ENCODE assay signal across 32 cellular contexts in the genomic region with DNA sequence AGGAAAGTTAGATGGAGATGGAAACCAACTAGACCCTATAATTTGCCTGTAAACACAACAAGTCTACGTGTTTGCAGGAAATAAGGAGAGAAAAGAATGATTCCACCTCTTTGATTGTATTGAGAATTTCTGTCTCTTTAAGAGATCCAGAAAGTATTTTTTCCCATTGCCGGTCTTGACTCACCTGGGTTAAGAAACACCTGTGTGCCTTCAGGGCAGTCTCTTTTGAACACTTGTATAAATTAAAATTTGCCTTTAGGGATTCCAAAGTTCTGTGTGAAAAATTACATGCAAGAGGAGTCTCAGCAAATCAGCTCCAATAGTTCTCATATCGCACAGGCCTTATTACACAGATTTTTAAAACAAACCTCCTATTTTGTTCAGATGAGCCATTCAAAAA.
"Had no signal": no experiment of that assay in that cellular context is flagged by ENCODE, and none has a peak within 500 bp of the region (broad histone marks: within the 10 kb centered on the region; RNA-seq: fewer than 3 reads in every experiment).

No MANE protein-coding gene starts in this region.

- H3K27ac ChIP-seq: KMS-11, Peyer's patch, WERI-Rb-1 had no signal

- H3K4me3 ChIP-seq: Peyer's patch had no signal

- H3K4me3 Mint-ChIP-seq: activated CD4-positive, alpha-beta memory T cell treated with anti-CD3 and anti-CD28 coated beads, Interleukin-2, amount 10 ng/mL, durations not matched to agents 7 days and 5 days; activated CD8-positive, alpha-beta memory T cell treated with anti-CD3 and anti-CD28 coated beads, Interleukin-2, amount 10 ng/mL, durations not matched to agents 7 days and 5 days; activated naive CD8-positive, alpha-beta T cell treated with anti-CD3 and anti-CD28 coated beads for 36 hours had no signal

- H3K9me3 Mint-ChIP-seq: activated CD4-positive, alpha-beta memory T cell treated with anti-CD3 and anti-CD28 coated beads, Interleukin-2, amount 10 ng/mL, durations not matched to agents 7 days and 5 days had no signal

- H3K4me1 ChIP-seq: Peyer's patch had no signal

- H3K27ac Mint-ChIP-seq: activated CD4-positive, alpha-beta memory T cell treated with anti-CD3 and anti-CD28 coated beads, Interleukin-2, amount 10 ng/mL, durations not matched to agents 7 days and 5 days; activated CD8-positive, alpha-beta memory T cell treated with anti-CD3 and anti-CD28 coated beads, Interleukin-2, amount 10 ng/mL, durations not matched to agents 7 days and 5 days; activated naive CD8-positive, alpha-beta T cell treated with anti-CD3 and anti-CD28 coated beads for 36 hours had no signal

- ATAC-seq: activated CD8-positive, alpha-beta memory T cell treated with anti-CD3 and anti-CD28 coated beads, Interleukin-2, amount 10 ng/mL, durations not matched to agents 7 days and 5 days had no signal

- H3K36me3 Mint-ChIP-seq: activated CD8-positive, alpha-beta memory T cell treated with anti-CD3 and anti-CD28 coated beads, Interleukin-2, amount 10 ng/mL, durations not matched to agents 7 days and 5 days; activated naive CD8-positive, alpha-beta T cell treated with anti-CD3 and anti-CD28 coated beads for 36 hours had no signal

- H3K27me3 ChIP-seq: Peyer's patch had no signal

- H3K36me3 ChIP-seq: Peyer's patch, WERI-Rb-1 had no signal

- H3K9me3 ChIP-seq: Peyer's patch had no signal

- DNase-seq: activated CD4-positive, alpha-beta memory T cell treated with anti-CD3 and anti-CD28 coated beads, Interleukin-2, amount 10 ng/mL, durations not matched to agents 7 days and 5 days; activated CD4-positive, alpha-beta T cell treated with anti-CD3 and anti-CD28 coated beads for 1 hour; activated CD4-positive, alpha-beta T cell treated with anti-CD3 and anti-CD28 coated beads for 48 hours; activated CD4-positive, CD25-positive, alpha-beta regulatory T cell; activated CD8-positive, alpha-beta memory T cell treated with anti-CD3 and anti-CD28 coated beads for 24 hours; activated CD8-positive, alpha-beta memory T cell treated with anti-CD3 and anti-CD28 coated beads, Interleukin-2, amount 10 ng/mL, durations not matched to agents 7 days and 5 days; activated CD8-positive, alpha-beta memory T cell treated with anti-CD3 and anti-CD28 coated beads, Interleukin-2, amount 50 U/mL, for 48 hours; activated effector memory CD4-positive, alpha-beta T cell treated with anti-CD3 and anti-CD28 coated beads, Interleukin-2, amount 50 U/mL, for 16 hours; activated naive CD4-positive, alpha-beta T cell; activated naive CD4-positive, alpha-beta T cell treated with anti-CD3 and anti-CD28 coated beads, Interleukin-2, amount 50 U/mL, for 16 hours; activated naive CD8-positive, alpha-beta T cell treated with anti-CD3 and anti-CD28 coated beads for 36 hours; activated T-cell treated with anti-CD3 and anti-CD28 coated beads, Interleukin-2, amount 50 U/mL, for 48 hours; amniotic stem cell; aorta; caudate nucleus; cerebellar nuclear complex; NCI-H1092 treated with DMSO at 0.1 percent for 48 hours; NCI-H146; NCI-H187; NCI-H2029 treated with DMSO at 0.1 percent for 48 hours; NCI-H2107; NCI-H2171; NCI-H2227 treated with DMSO at 0.1 percent for 48 hours; NCI-H446; NCI-H524; Peyer's patch; Right ventricle myocardium superior; RPMI8226; SW 1271; T1000; WERI-Rb-1 had no signal

- H3K27me3 Mint-ChIP-seq: activated CD4-positive, alpha-beta memory T cell treated with anti-CD3 and anti-CD28 coated beads, Interleukin-2, amount 10 ng/mL, durations not matched to agents 7 days and 5 days; activated CD8-positive, alpha-beta memory T cell treated with anti-CD3 and anti-CD28 coated beads, Interleukin-2, amount 10 ng/mL, durations not matched to agents 7 days and 5 days had no signal

- H3K4me1 Mint-ChIP-seq: activated CD4-positive, alpha-beta memory T cell treated with anti-CD3 and anti-CD28 coated beads, Interleukin-2, amount 10 ng/mL, durations not matched to agents 7 days and 5 days; activated CD8-positive, alpha-beta memory T cell treated with anti-CD3 and anti-CD28 coated beads, Interleukin-2, amount 10 ng/mL, durations not matched to agents 7 days and 5 days; activated naive CD8-positive, alpha-beta T cell treated with anti-CD3 and anti-CD28 coated beads for 36 hours had no signal
